ENCODE assay signal across 19 cellular contexts in genomic region chr19:5041168-5042038, GRCh38.
DNase-seq lines count a peak whose midpoint lies in the region; ATAC-seq and TF ChIP-seq lines count a peak whose summit lies in the region.
"Had no signal": no experiment of that assay in that cellular context is flagged by ENCODE, and none has a peak within 500 bp of the region (broad histone marks: within the 10 kb centered on the region; RNA-seq: fewer than 3 reads in every experiment).

No MANE protein-coding gene starts in this region.

- DNase-seq in G401 (ENCODE audit: low spot score) (peak; percentile 42), MV-4-11 (lab: John Stamatoyannopoulos, UW) (peak; percentile 29), fibroblast of mammary gland (ENCODE audit: low read depth) (peak; percentile 47)
- no peak for DNase-seq in activated CD4-positive, CD25-positive, alpha-beta regulatory T cell treated with anti-CD3 and anti-CD28 coated beads, Interleukin-2, amount 50 U/mL, for 72 hours
- DNase-seq: activated CD4-positive, alpha-beta T cell treated with anti-CD3 and anti-CD28 coated beads for 48 hours; activated naive CD8-positive, alpha-beta T cell treated with anti-CD3 and anti-CD28 coated beads for 36 hours; CD4-positive, alpha-beta T cell; effector CD4-positive, alpha-beta T cell; H7; left colon; naive thymus-derived CD4-positive, alpha-beta T cell; NCI-H2081 treated with DMSO at 0.1 percent for 48 hours; SJCRH30 had no signal

- no peak for TF ChIP-seq CTCF in fibroblast of mammary gland (conservative IDR thresholded peaks at IDR 0.05; ENCODE audit: control insufficient read depth, insufficient read depth, low read depth, low read length)
- TF ChIP-seq CTCF in neutrophil (IDR thresholded peaks at IDR 0.05) = no peak

- H3K36me3 ChIP-seq in neutrophil = peaks cover 87% of the 10 kb centered on the region

- H3K27ac ChIP-seq in neutrophil = peak overlapping the region; percentile 13
- H3K27ac ChIP-seq: pancreas, right atrium auricular region, SJCRH30 had no signal

- no peak overlapping the region for H3K4me3 ChIP-seq in fibroblast of mammary gland (ENCODE audit: control insufficient read depth, low read depth, low read length)
- no peak overlapping the region for H3K4me3 ChIP-seq in neutrophil (ENCODE audit: low read depth in 1 of 2, low read length in 1 of 2)
- H3K4me3 ChIP-seq: pancreas, right atrium auricular region, SJCRH30 had no signal

- ATAC-seq in GM21825 (IDR thresholded peaks at IDR 0.05; ENCODE audit: unreplicated experiment) (no peak), GM21526 (IDR thresholded peaks at IDR 0.05; ENCODE audit: low FRiP score, unreplicated experiment) (no peak)
- ATAC-seq: left colon; naive thymus-derived CD4-positive, alpha-beta T cell; Panc1; pancreas had no signal

- no peaks in the 10 kb centered on the region for H3K27me3 ChIP-seq in neutrophil
- H3K27me3 ChIP-seq: pancreas, right atrium auricular region, SJCRH30 had no signal

- in situ Hi-C loops in G401 (cut with HindIII; ENCODE audit: low sequenced_read_pairs) = no loop called here

- peaks cover 9 to 10% of the 10 kb centered on the region in 2 experiments for H3K4me1 ChIP-seq in neutrophil (ENCODE audit: control insufficient read depth in 1 of 2, insufficient read depth in 1 of 2, low read depth in 1 of 2, low read length in 1 of 2)

- no peaks in the 10 kb centered on the region for H3K9me3 ChIP-seq in neutrophil
- H3K9me3 ChIP-seq: pancreas, right atrium auricular region, SJCRH30 had no signal
